In genomic region chr19:7764157-7764556, GRCh38 we compare ENCODE assay signal across 7 cellular contexts. TPM values are rescaled to one million over a fixed set of nuclear protein-coding genes. Genes with fewer than 3 reads are reported as not detected.
"Had no signal": no experiment of that assay in that cellular context is flagged by ENCODE, and none has a peak within 500 bp of the region (broad histone marks: within the 10 kb centered on the region; RNA-seq: fewer than 3 reads in every experiment).

No MANE protein-coding gene starts in this region.

RNA-seq across cellular contexts. Expression of gene CLEC4M, which starts 1.1 kb away (rescaled TPM):
- total RNA-seq: M059J, PC-9, Right ventricle myocardium inferior, RPMI7951, SJCRH30, SK-MEL-5 had no signal

RNA-seq across cellular contexts. Expression of gene CD209, which starts 16.8 kb away (rescaled TPM):
- total RNA-seq: M059J, PC-9, RPMI7951, SJCRH30, SK-MEL-5 had no signal

RNA-seq across cellular contexts. Expression of gene CLEC4G, which starts 32.2 kb away (rescaled TPM):
- total RNA-seq: M059J, PC-9, RPMI7951, SJCRH30, SK-MEL-5, T-cell had no signal
